ENCODE assay signal across 8 cellular contexts in the genomic region with DNA sequence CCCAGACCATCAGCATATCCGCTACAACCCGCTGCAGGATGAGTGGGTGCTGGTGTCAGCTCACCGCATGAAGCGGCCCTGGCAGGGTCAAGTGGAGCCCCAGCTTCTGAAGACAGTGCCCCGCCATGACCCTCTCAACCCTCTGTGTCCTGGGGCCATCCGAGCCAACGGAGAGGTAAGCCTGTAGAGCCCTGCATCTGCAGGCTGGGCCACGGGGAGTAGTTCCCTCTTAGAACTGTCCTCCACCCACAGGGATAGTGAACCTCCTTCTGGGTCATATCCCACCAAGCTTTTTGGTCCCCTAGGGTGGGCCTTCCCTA. TPM values are rescaled to one million over a fixed set of nuclear protein-coding genes. Genes with fewer than 3 reads are reported as not detected.
DNase-seq lines count a peak whose midpoint lies in the region; ATAC-seq and TF ChIP-seq lines count a peak whose summit lies in the region.

No MANE protein-coding gene starts in this region.

- peaks cover 45% of the 10 kb centered on the region for H3K4me1 Mint-ChIP-seq in stimulated activated effector memory CD8-positive, alpha-beta T cell treated with anti-CD3 and anti-CD28 coated beads, Interleukin-12 subunit alpha, Interleukin-12 subunit beta, amount 100 ng/mL, for 72 hours

- H3K27ac Mint-ChIP-seq in stimulated activated effector memory CD8-positive, alpha-beta T cell treated with anti-CD3 and anti-CD28 coated beads, Interleukin-12 subunit alpha, Interleukin-12 subunit beta, amount 100 ng/mL, for 72 hours: peak overlapping the region; percentile 85

- H3K27me3 ChIP-seq in HAP-1 (ENCODE audit: low read depth) (no peaks in the 10 kb centered on the region), right cardiac atrium (ENCODE audit: control insufficient read depth, insufficient read depth) (no peaks in the 10 kb centered on the region)

- peak overlapping the region; percentile 90 for H3K27ac ChIP-seq in right cardiac atrium (ENCODE audit: low read length)

- DNase-seq in HAP-1 (ENCODE audit: low spot score in 2 of 2): no peak
- DNase-seq in right cardiac atrium: no peak
- DNase-seq in stimulated activated effector memory CD8-positive, alpha-beta T cell treated with anti-CD3 and anti-CD28 coated beads, Interleukin-12 subunit alpha, Interleukin-12 subunit beta, amount 100 ng/mL, for 72 hours (ENCODE audit: low spot score in 2 of 2): no peak
- DNase-seq in NCI-H1417 treated with DMSO at 0.1 percent for 48 hours (lab: John Stamatoyannopoulos, UW): no peak
- DNase-seq in activated effector memory CD4-positive, alpha-beta T cell treated with anti-CD3 and anti-CD28 coated beads, Interleukin-2, amount 50 U/mL, for 16 hours: no peak
- no peak for DNase-seq in AG08396 (ENCODE audit: low spot score)

- no peak; the same call in 1 of the 2 replicates for TF ChIP-seq CTCF in WI38 (IDR thresholded peaks at IDR 0.05; ENCODE audit: low read depth, low read length)

- in situ Hi-C loops in HAP-1 (cut with MboI; ENCODE audit: low sequenced_read_pairs): no loop called here

- H3K9me3 ChIP-seq in HAP-1: no peaks in the 10 kb centered on the region
- no peaks in the 10 kb centered on the region for H3K9me3 ChIP-seq in right cardiac atrium (ENCODE audit: control insufficient read depth, low read length)

- WGBS in right cardiac atrium: 2% methylated on average over 8 of the region's 8 CpGs

- H3K9me3 Mint-ChIP-seq in stimulated activated effector memory CD8-positive, alpha-beta T cell treated with anti-CD3 and anti-CD28 coated beads, Interleukin-12 subunit alpha, Interleukin-12 subunit beta, amount 100 ng/mL, for 72 hours: no peaks in the 10 kb centered on the region

- H3K4me3 Mint-ChIP-seq in stimulated activated effector memory CD8-positive, alpha-beta T cell treated with anti-CD3 and anti-CD28 coated beads, Interleukin-12 subunit alpha, Interleukin-12 subunit beta, amount 100 ng/mL, for 72 hours: peak overlapping the region; percentile 89

- no peak for ATAC-seq in right cardiac atrium
- ATAC-seq in stimulated activated effector memory CD8-positive, alpha-beta T cell treated with anti-CD3 and anti-CD28 coated beads, Interleukin-12 subunit alpha, Interleukin-12 subunit beta, amount 100 ng/mL, for 72 hours: no peak
- no peak for ATAC-seq in GM21360 (IDR thresholded peaks at IDR 0.05; ENCODE audit: unreplicated experiment)

- peak overlapping the region; percentile 58 for H3K4me3 ChIP-seq in HAP-1
- peak overlapping the region; percentile 80 for H3K4me3 ChIP-seq in WI38 (ENCODE audit: low read depth, low read length)
- peak overlapping the region; percentile 66 for H3K4me3 ChIP-seq in right cardiac atrium (ENCODE audit: low read length)

- intact Hi-C loops in right cardiac atrium (cut with DNase I): no loop called here

- H3K4me1 ChIP-seq in HAP-1: peaks cover 7% of the 10 kb centered on the region
- peaks cover 13% of the 10 kb centered on the region for H3K4me1 ChIP-seq in right cardiac atrium (ENCODE audit: control insufficient read depth, insufficient read depth, low read length)

- peaks cover 15% of the 10 kb centered on the region for H3K36me3 ChIP-seq in HAP-1 (replicated peaks)

- peaks cover 35% of the 10 kb centered on the region for H3K36me3 Mint-ChIP-seq in stimulated activated effector memory CD8-positive, alpha-beta T cell treated with anti-CD3 and anti-CD28 coated beads, Interleukin-12 subunit alpha, Interleukin-12 subunit beta, amount 100 ng/mL, for 72 hours

RNA-seq across cellular contexts. Expression of a gene that starts 0.6 kb away (rescaled TPM):
- total RNA-seq in right cardiac atrium: 10 to 100 TPM; 37.3 to 71.2 (median 66.3) TPM
- polyA plus RNA-seq in right cardiac atrium: 57.1 TPM

RNA-seq across cellular contexts. Expression of a gene that starts 4.9 kb away (rescaled TPM):
- total RNA-seq in right cardiac atrium: 10 to 100 TPM; 48.7 to 92.2 (median 73.9) TPM
- polyA plus RNA-seq in right cardiac atrium: 49.3 TPM

RNA-seq across cellular contexts. Expression of a gene that starts 9.5 kb away (rescaled TPM):
- total RNA-seq in right cardiac atrium: 10 to 100 TPM; 28.6 to 37.2 (median 35.5) TPM
- polyA plus RNA-seq in right cardiac atrium: 36.0 TPM

RNA-seq across cellular contexts. Expression of a gene that starts 15.4 kb away (rescaled TPM):
- total RNA-seq in right cardiac atrium: under 1 TPM in 1 of 4 donors, not detected in 3; 0.46 TPM
- polyA plus RNA-seq in right cardiac atrium: 0.18 TPM

RNA-seq across cellular contexts. Expression of a gene that starts 18.2 kb away (rescaled TPM):
- total RNA-seq in right cardiac atrium: not detected
- polyA plus RNA-seq in right cardiac atrium: not detected
